In the genomic region with DNA sequence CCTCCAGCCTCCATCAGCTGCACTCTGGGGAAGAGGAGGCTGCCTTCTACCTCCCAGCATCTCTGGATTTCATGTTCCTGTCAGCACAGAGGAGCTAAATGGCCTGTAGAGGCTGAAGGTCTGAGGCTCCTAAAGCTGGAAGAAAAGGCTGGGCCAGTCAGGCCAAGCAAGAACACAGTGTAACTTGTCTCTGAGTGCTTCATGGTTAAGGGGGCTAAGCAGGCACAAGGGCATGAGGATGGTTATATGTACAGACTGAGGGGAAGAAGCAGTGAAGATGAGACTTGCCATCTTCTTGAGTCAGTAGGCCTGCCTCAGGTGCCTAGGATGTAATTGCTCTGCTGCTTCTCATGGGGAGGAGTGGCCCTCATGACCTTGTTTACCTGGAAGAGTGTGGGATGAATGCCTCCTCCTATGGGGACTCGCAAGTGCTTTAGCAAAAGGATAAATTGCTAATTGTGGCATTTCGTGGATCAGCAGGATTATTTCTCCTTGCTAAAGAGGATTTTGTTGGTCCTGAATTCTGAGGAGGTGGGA, we compare ENCODE assay signal across 1 cellular context.
TF ChIP-seq lines count a peak whose summit lies in the region.

No MANE protein-coding gene starts in this region.

TF ChIP-seq in K562, 482 proteins besides CTCF, POLR2A, EP300 and RAD21 (continues in another document):
- TF ChIP-seq MCM5 (IDR thresholded peaks at IDR 0.05; ENCODE audit: low read depth) (no peak), BRD4 (IDR thresholded peaks at IDR 0.05) (no peak), NRF1 (conservative IDR thresholded peaks at IDR 0.05 in 1 of 2, IDR thresholded peaks at IDR 0.05 in 1 of 2) (no peak), KLF13 (tag; IDR thresholded peaks at IDR 0.05; ENCODE audit: borderline replicate concordance, low read depth) (no peak), NELFE (IDR thresholded peaks at IDR 0.05; ENCODE audit: insufficient read depth, insufficient read length) (no peak), ZNF217 (CRISPR knock-in tag; IDR thresholded peaks at IDR 0.05) (no peak), TAF1 (IDR thresholded peaks at IDR 0.05; ENCODE audit: control insufficient read depth, extremely low read depth, insufficient read depth, low read length, severe bottlenecking) (no peak), ETS2 (tag; IDR thresholded peaks at IDR 0.05; ENCODE audit: borderline replicate concordance, poor library complexity, severe bottlenecking) (no peak), ZNF830 (CRISPR knock-in tag; IDR thresholded peaks at IDR 0.05) (no peak), ZKSCAN3 (CRISPR knock-in tag; IDR thresholded peaks at IDR 0.05) (no peak), PRPF4 (IDR thresholded peaks at IDR 0.05; ENCODE audit: insufficient read depth, low read depth, low read length, poor library complexity, severe bottlenecking) (no peak), POLR2AphosphoS2 (IDR thresholded peaks at IDR 0.05; ENCODE audit: low read length) (peak; percentile 81; the same call in 1 of the 2 replicates), ZBTB7A (IDR thresholded peaks at IDR 0.05; ENCODE audit: borderline replicate concordance, control insufficient read depth, low read depth, low read length) (no peak), CBFA2T2 (conservative IDR thresholded peaks at IDR 0.05) (no peak), ZBTB40 (IDR thresholded peaks at IDR 0.05) (no peak), ZBTB40 (CRISPR knock-in tag; IDR thresholded peaks at IDR 0.05) (no peak), ZNF384 (IDR thresholded peaks at IDR 0.05; ENCODE audit: low read depth, low read length) (no peak), KHSRP (IDR thresholded peaks at IDR 0.05) (no peak), ZNF785 (CRISPR knock-in tag; IDR thresholded peaks at IDR 0.05) (no peak), FOXP4 (CRISPR knock-in tag; IDR thresholded peaks at IDR 0.05; ENCODE audit: borderline replicate concordance) (no peak)
- TF ChIP-seq, protein P1, sequence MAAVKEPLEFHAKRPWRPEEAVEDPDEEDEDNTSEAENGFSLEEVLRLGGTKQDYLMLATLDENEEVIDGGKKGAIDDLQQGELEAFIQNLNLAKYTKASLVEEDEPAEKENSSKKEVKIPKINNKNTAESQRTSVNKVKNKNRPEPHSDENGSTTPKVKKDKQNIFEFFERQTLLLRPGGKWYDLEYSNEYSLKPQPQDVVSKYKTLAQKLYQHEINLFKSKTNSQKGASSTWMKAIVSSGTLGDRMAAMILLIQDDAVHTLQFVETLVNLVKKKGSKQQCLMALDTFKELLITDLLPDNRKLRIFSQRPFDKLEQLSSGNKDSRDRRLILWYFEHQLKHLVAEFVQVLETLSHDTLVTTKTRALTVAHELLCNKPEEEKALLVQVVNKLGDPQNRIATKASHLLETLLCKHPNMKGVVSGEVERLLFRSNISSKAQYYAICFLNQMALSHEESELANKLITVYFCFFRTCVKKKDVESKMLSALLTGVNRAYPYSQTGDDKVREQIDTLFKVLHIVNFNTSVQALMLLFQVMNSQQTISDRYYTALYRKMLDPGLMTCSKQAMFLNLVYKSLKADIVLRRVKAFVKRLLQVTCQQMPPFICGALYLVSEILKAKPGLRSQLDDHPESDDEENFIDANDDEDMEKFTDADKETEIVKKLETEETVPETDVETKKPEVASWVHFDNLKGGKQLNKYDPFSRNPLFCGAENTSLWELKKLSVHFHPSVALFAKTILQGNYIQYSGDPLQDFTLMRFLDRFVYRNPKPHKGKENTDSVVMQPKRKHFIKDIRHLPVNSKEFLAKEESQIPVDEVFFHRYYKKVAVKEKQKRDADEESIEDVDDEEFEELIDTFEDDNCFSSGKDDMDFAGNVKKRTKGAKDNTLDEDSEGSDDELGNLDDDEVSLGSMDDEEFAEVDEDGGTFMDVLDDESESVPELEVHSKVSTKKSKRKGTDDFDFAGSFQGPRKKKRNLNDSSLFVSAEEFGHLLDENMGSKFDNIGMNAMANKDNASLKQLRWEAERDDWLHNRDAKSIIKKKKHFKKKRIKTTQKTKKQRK (IDR thresholded peaks at IDR 0.05; ENCODE audit: borderline replicate concordance, low read depth, low read length) = no peak
- TF ChIP-seq, protein P2, sequence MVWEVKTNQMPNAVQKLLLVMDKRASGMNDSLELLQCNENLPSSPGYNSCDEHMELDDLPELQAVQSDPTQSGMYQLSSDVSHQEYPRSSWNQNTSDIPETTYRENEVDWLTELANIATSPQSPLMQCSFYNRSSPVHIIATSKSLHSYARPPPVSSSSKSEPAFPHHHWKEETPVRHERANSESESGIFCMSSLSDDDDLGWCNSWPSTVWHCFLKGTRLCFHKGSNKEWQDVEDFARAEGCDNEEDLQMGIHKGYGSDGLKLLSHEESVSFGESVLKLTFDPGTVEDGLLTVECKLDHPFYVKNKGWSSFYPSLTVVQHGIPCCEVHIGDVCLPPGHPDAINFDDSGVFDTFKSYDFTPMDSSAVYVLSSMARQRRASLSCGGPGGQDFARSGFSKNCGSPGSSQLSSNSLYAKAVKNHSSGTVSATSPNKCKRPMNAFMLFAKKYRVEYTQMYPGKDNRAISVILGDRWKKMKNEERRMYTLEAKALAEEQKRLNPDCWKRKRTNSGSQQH (CRISPR knock-in tag; IDR thresholded peaks at IDR 0.05) = 0 out of 2 replicates have a peak, but pooled peaks have one; percentile 55
- TF ChIP-seq, protein P3, sequence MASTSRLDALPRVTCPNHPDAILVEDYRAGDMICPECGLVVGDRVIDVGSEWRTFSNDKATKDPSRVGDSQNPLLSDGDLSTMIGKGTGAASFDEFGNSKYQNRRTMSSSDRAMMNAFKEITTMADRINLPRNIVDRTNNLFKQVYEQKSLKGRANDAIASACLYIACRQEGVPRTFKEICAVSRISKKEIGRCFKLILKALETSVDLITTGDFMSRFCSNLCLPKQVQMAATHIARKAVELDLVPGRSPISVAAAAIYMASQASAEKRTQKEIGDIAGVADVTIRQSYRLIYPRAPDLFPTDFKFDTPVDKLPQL (IDR thresholded peaks at IDR 0.05; ENCODE audit: extremely low read depth, insufficient read length) = no peak
